ENCODE assay signal across 15 cellular contexts in the genomic region with DNA sequence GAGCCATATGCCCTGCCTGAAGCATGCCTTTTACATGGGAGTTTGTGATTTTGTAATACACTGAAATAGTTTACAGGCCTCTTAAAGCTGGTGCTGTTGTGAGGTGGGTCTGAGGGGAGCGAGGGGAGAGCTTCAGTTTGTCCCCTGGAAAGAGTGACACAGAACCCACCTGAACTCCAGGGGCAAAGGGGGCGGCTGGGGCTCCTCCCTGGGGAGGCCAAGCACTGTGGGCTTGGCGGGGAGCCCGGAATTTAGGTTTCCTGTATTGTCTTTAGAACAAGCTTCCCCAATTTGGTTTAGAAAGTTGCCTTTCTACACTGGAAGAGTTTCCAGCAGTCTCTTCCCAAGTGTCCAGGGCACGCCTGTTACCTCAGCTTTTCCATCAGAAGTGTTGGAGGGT.
DNase-seq lines count a peak whose midpoint lies in the region; ATAC-seq and TF ChIP-seq lines count a peak whose summit lies in the region.
"Had no signal": no experiment of that assay in that cellular context is flagged by ENCODE, and none has a peak within 500 bp of the region (broad histone marks: within the 10 kb centered on the region; RNA-seq: fewer than 3 reads in every experiment).

No MANE protein-coding gene starts in this region.

- no peak for ATAC-seq in Right ventricle myocardium superior (ENCODE audit: poor library complexity)
- ATAC-seq in heart right ventricle: no peak
- ATAC-seq in HG03342 (IDR thresholded peaks at IDR 0.05; ENCODE audit: unreplicated experiment): no peak

- H3K27me3 ChIP-seq in heart right ventricle: no peaks in the 10 kb centered on the region
- H3K27me3 ChIP-seq in colonic mucosa: no peaks in the 10 kb centered on the region

- H3K9me3 Mint-ChIP-seq in nephron (no peaks in the 10 kb centered on the region), endothelial cell (ENCODE audit: unreplicated experiment) (no peaks in the 10 kb centered on the region)
- H3K9me3 Mint-ChIP-seq: H9 had no signal

- H3K4me1 ChIP-seq in heart right ventricle (peaks cover 0 to 44% (median 15%) of the 10 kb centered on the region in 9 donors), colonic mucosa (no peaks in the 10 kb centered on the region)

- no peak overlapping the region for H3K4me3 Mint-ChIP-seq in nephron
- H3K4me3 Mint-ChIP-seq in endothelial cell (ENCODE audit: unreplicated experiment): no peak overlapping the region
- H3K4me3 Mint-ChIP-seq: H9 had no signal

- H3K9me3 ChIP-seq in heart right ventricle: no peaks in the 10 kb centered on the region
- H3K9me3 ChIP-seq in colonic mucosa: no peaks in the 10 kb centered on the region

- H3K36me3 Mint-ChIP-seq in nephron (ENCODE audit: low read depth): no peaks in the 10 kb centered on the region
- peaks cover 4% of the 10 kb centered on the region for H3K36me3 Mint-ChIP-seq in endothelial cell (ENCODE audit: low read depth, unreplicated experiment)

- no peak for TF ChIP-seq CTCF in heart right ventricle (IDR thresholded peaks at IDR 0.05)
- TF ChIP-seq CTCF in colonic mucosa (IDR thresholded peaks at IDR 0.05): no peak
- TF ChIP-seq CTCF in nephron (IDR thresholded peaks at IDR 0.05; ENCODE audit: unreplicated experiment in 3 of 3): no peak
- TF ChIP-seq CTCF in endothelial cell (IDR thresholded peaks at IDR 0.05; ENCODE audit: unreplicated experiment): no peak

- H3K27ac ChIP-seq in heart right ventricle (no peak overlapping the region), colonic mucosa (no peak overlapping the region)
- H3K27ac ChIP-seq: C4-2B, SK-N-MC had no signal

- H3K4me3 ChIP-seq in heart right ventricle (no peak overlapping the region), colonic mucosa (no peak overlapping the region)
- H3K4me3 ChIP-seq: SK-N-MC had no signal

- no peak overlapping the region for H3K9ac ChIP-seq in colonic mucosa (ENCODE audit: low read depth in 2 of 2, low read length in 2 of 2)

- intact Hi-C loops in Right ventricle myocardium superior (cut with DNase I) (no loop called here), heart right ventricle (cut with DNase I) (no loop called here), colonic mucosa (cut with DNase I) (no loop called here)

- H3K27ac Mint-ChIP-seq in nephron: peak overlapping the region in 2 of 3 experiments; percentile 47 to 83
- H3K27ac Mint-ChIP-seq in endothelial cell (ENCODE audit: unreplicated experiment): no peak overlapping the region
- H3K27ac Mint-ChIP-seq: H9 had no signal

- 48 to 66% methylated on average over 5 of the region's 5 CpGs for WGBS in heart right ventricle, 2 donors

- H3K27me3 Mint-ChIP-seq in nephron (ENCODE audit: low read depth) (no peaks in the 10 kb centered on the region), endothelial cell (ENCODE audit: unreplicated experiment) (no peaks in the 10 kb centered on the region)

- H3K36me3 ChIP-seq in heart right ventricle (no peaks in the 10 kb centered on the region), colonic mucosa (no peaks in the 10 kb centered on the region)

- H3K4me1 Mint-ChIP-seq in nephron: peaks cover 58% of the 10 kb centered on the region
- H3K4me1 Mint-ChIP-seq in endothelial cell (ENCODE audit: unreplicated experiment): peaks cover 11% of the 10 kb centered on the region

- DNase-seq in Right ventricle myocardium superior (peak; percentile 65), heart right ventricle (no peak), MV-4-11 (lab: John Stamatoyannopoulos, UW) (peak; percentile 39), colonic mucosa (peak; percentile 10), NCI-H2196 (lab: John Stamatoyannopoulos, UW; ENCODE audit: unreplicated experiment) (no peak), endothelial cell (ENCODE audit: low spot score) (no peak)
- DNase-seq: H9, IMR-90, NCI-H1105, NCI-H2081, NCI-H748 treated with DMSO at 0.1 percent for 48 hours had no signal

Comparison
In these comparisons a context has a peak if more than half of its experiments do, and no peak if none do; other contexts are left out.
1. DNase-seq: peak in Right ventricle myocardium superior (single experiment), MV-4-11 (single experiment) and colonic mucosa (single experiment); none in heart right ventricle (0 of 2), NCI-H2196 (single experiment) and endothelial cell (single experiment).